1 cellular context compared by ENCODE assay signal in genomic region chr4:55574252-55574651, GRCh38.
TF ChIP-seq lines count a peak whose summit lies in the region.

No MANE protein-coding gene starts in this region.

TF ChIP-seq in A549, 52 proteins besides CTCF, POLR2A, EP300 and RAD21:
- TF ChIP-seq FOSL2 (IDR thresholded peaks at IDR 0.05) (no peak), FOSL2 (CRISPR knock-in tag; IDR thresholded peaks at IDR 0.05) (0 out of 2 replicates have a peak, but pooled peaks have one; percentile 14), CHD2 (IDR thresholded peaks at IDR 0.05; ENCODE audit: low read length, partially characterized antibody) (no peak)
